8 cellular contexts compared by ENCODE assay signal in genomic region chr13:74061939-74062595, GRCh38.
DNase-seq lines count a peak whose midpoint lies in the region; ATAC-seq and FAIRE-seq lines count a peak whose summit lies in the region.

No MANE protein-coding gene starts in this region.

- H3K27ac Mint-ChIP-seq in stimulated activated naive CD8-positive, alpha-beta T cell treated with anti-CD3 and anti-CD28 coated beads, Interleukin-15, Interleukin-2, amounts not matched to agents 100 ng/mL and 50 ng/mL, for 24 hours, result peak overlapping the region; percentile 89
- peak overlapping the region; percentile 88 for H3K27ac Mint-ChIP-seq in activated T-helper 17 cell treated with anti-CD3 and anti-CD28 coated beads, Interleukin-2, amount 50 U/mL, for 72 hours
- peak overlapping the region; percentile 68 for H3K27ac Mint-ChIP-seq in memory B cell

- no peak for ATAC-seq in stimulated activated naive CD8-positive, alpha-beta T cell treated with anti-CD3 and anti-CD28 coated beads, Interleukin-15, Interleukin-2, amounts not matched to agents 100 U/mL and 50 U/mL, for 24 hours
- ATAC-seq in HG03064 (IDR thresholded peaks at IDR 0.05; ENCODE audit: low read depth, unreplicated experiment) (peak; percentile 85), memory B cell (ENCODE audit: low read depth) (peak; percentile 80)
- peak; percentile 54 for ATAC-seq in activated T-helper 17 cell treated with anti-CD3 and anti-CD28 coated beads, Interleukin-2, amount 50 U/mL, for 72 hours (replicated peaks)

- H3K36me3 Mint-ChIP-seq in stimulated activated naive CD8-positive, alpha-beta T cell treated with anti-CD3 and anti-CD28 coated beads, Interleukin-15, Interleukin-2, amounts not matched to agents 100 ng/mL and 50 ng/mL, for 24 hours (ENCODE audit: low read depth), result peaks cover 19% of the 10 kb centered on the region
- H3K36me3 Mint-ChIP-seq in activated T-helper 17 cell treated with anti-CD3 and anti-CD28 coated beads, Interleukin-2, amount 50 U/mL, for 72 hours (ENCODE audit: low read depth), result peaks cover 8% of the 10 kb centered on the region
- H3K36me3 Mint-ChIP-seq in memory B cell, result peaks cover 15% of the 10 kb centered on the region

- no peaks in the 10 kb centered on the region for H3K27me3 Mint-ChIP-seq in stimulated activated naive CD8-positive, alpha-beta T cell treated with anti-CD3 and anti-CD28 coated beads, Interleukin-15, Interleukin-2, amounts not matched to agents 100 ng/mL and 50 ng/mL, for 24 hours
- no peaks in the 10 kb centered on the region for H3K27me3 Mint-ChIP-seq in activated T-helper 17 cell treated with anti-CD3 and anti-CD28 coated beads, Interleukin-2, amount 50 U/mL, for 72 hours
- no peaks in the 10 kb centered on the region for H3K27me3 Mint-ChIP-seq in memory B cell

- DNase-seq in stimulated activated naive CD8-positive, alpha-beta T cell treated with anti-CD3 and anti-CD28 coated beads, Interleukin-15, Interleukin-2, amounts not matched to agents 100 U/mL and 50 U/mL, for 24 hours, result no peak
- no peak for DNase-seq in memory B cell (ENCODE audit: low spot score in 2 of 2)
- DNase-seq in stimulated activated CD4-positive, alpha-beta T cell treated with anti-CD3 and anti-CD28 coated beads, Interleukin-4, amount 100 ng/mL, for 24 hours, result no peak
- DNase-seq in urothelium cell line (ENCODE audit: low spot score), result no peak
- no peak for DNase-seq in NCI-H1417 (lab: John Stamatoyannopoulos, UW)

- H3K4me1 Mint-ChIP-seq in stimulated activated naive CD8-positive, alpha-beta T cell treated with anti-CD3 and anti-CD28 coated beads, Interleukin-15, Interleukin-2, amounts not matched to agents 100 ng/mL and 50 ng/mL, for 24 hours (ENCODE audit: low read depth), result peaks cover 80% of the 10 kb centered on the region
- peaks cover 36% of the 10 kb centered on the region for H3K4me1 Mint-ChIP-seq in activated T-helper 17 cell treated with anti-CD3 and anti-CD28 coated beads, Interleukin-2, amount 50 U/mL, for 72 hours
- H3K4me1 Mint-ChIP-seq in memory B cell, result peaks cover 60% of the 10 kb centered on the region

- peaks cover 8% of the 10 kb centered on the region for H3K9me3 Mint-ChIP-seq in stimulated activated naive CD8-positive, alpha-beta T cell treated with anti-CD3 and anti-CD28 coated beads, Interleukin-15, Interleukin-2, amounts not matched to agents 100 ng/mL and 50 ng/mL, for 24 hours
- no peaks in the 10 kb centered on the region for H3K9me3 Mint-ChIP-seq in activated T-helper 17 cell treated with anti-CD3 and anti-CD28 coated beads, Interleukin-2, amount 50 U/mL, for 72 hours
- H3K9me3 Mint-ChIP-seq in memory B cell, result no peaks in the 10 kb centered on the region

- H3K4me3 Mint-ChIP-seq in stimulated activated naive CD8-positive, alpha-beta T cell treated with anti-CD3 and anti-CD28 coated beads, Interleukin-15, Interleukin-2, amounts not matched to agents 100 ng/mL and 50 ng/mL, for 24 hours, result peak overlapping the region; percentile 79
- H3K4me3 Mint-ChIP-seq in activated T-helper 17 cell treated with anti-CD3 and anti-CD28 coated beads, Interleukin-2, amount 50 U/mL, for 72 hours, result peak overlapping the region; percentile 82
- peak overlapping the region; percentile 55 for H3K4me3 Mint-ChIP-seq in memory B cell

- FAIRE-seq in urothelium cell line (lab: Jason Lieb, UNC), result no peak
